Comparison of ENCODE assay signal across 22 cellular contexts in genomic region chr3:65303431-65303830, GRCh38.
"Had no signal": no experiment of that assay in that cellular context is flagged by ENCODE, and none has a peak within 500 bp of the region (broad histone marks: within the 10 kb centered on the region; RNA-seq: fewer than 3 reads in every experiment).

No MANE protein-coding gene starts in this region.

- H3K9me3 ChIP-seq: pancreas, tibial artery had no signal

- H3K4me3 ChIP-seq: hepatocyte, pancreas, skin epidermis, tibial artery had no signal

- DNase-seq: activated B cell treated with CpG ODN at 0.5 μM for 24 hours; activated CD4-positive, alpha-beta T cell treated with anti-CD3 and anti-CD28 coated beads for 36 hours; activated CD4-positive, alpha-beta T cell treated with anti-CD3 and anti-CD28 coated beads, Interleukin-2, amount 50 U/mL, for 48 hours; activated CD8-positive, alpha-beta memory T cell treated with anti-CD3 and anti-CD28 coated beads, Interleukin-2, amount 50 U/mL, for 48 hours; activated effector memory CD4-positive, alpha-beta T cell treated with anti-CD3 and anti-CD28 coated beads, Interleukin-2, amount 50 U/mL, for 16 hours; activated naive CD4-positive, alpha-beta T cell treated with anti-CD3 and anti-CD28 coated beads, Interleukin-2, amount 10 ng/mL, durations not matched to agents 7 days and 5 days; activated T-cell treated with anti-CD3 and anti-CD28 coated beads, Interleukin-2, amount 50 U/mL, for 72 hours; effector CD4-positive, alpha-beta T cell; erythroblast; glutamatergic neuron; left ventricle myocardium superior; midbrain; nephron progenitor cell; pancreas; right cardiac atrium; stimulated activated CD4-positive, alpha-beta T cell treated with anti-CD3 and anti-CD28 coated beads, Interleukin-1b, Interleukin-23, amount 100 ng/mL, for 48 hours; stimulated activated naive CD8-positive, alpha-beta T cell treated with anti-CD3 and anti-CD28 coated beads, Interleukin-15, amount 100 ng/mL, for 72 hours; T-helper 17 cell; tibial artery had no signal

- H3K4me1 ChIP-seq: pancreas, tibial artery had no signal

- H3K27ac ChIP-seq: hepatocyte, pancreas, skin epidermis, tibial artery had no signal

- ATAC-seq: activated CD4-positive, alpha-beta T cell treated with anti-CD3 and anti-CD28 coated beads for 36 hours; activated T-cell treated with anti-CD3 and anti-CD28 coated beads, Interleukin-2, amount 50 U/mL, for 72 hours; left ventricle myocardium superior; pancreas; right cardiac atrium; stimulated activated effector memory CD8-positive, alpha-beta T cell treated with anti-CD3 and anti-CD28 coated beads, Interleukin-12 subunit alpha, Interleukin-12 subunit beta, amount 100 ng/mL, for 72 hours; stimulated activated naive CD8-positive, alpha-beta T cell treated with anti-CD3 and anti-CD28 coated beads, Interleukin-15, amount 100 ng/mL, for 72 hours; T-helper 17 cell had no signal

- H3K27me3 ChIP-seq: hepatocyte, pancreas, tibial artery had no signal

- H3K36me3 ChIP-seq: pancreas, tibial artery had no signal
